14 cellular contexts compared by ENCODE assay signal in genomic region chr22:19869497-19870152, GRCh38. TPM values are rescaled to one million over a fixed set of nuclear protein-coding genes. Genes with fewer than 3 reads are reported as not detected.
A peak's percentile ranks its signal among the peaks of the same experiment; 100 is the strongest.
DNase-seq lines count a peak whose midpoint lies in the region; ATAC-seq and TF ChIP-seq lines count a peak whose summit lies in the region.
"Had no signal": no experiment of that assay in that cellular context is flagged by ENCODE, and none has a peak within 500 bp of the region (broad histone marks: within the 10 kb centered on the region; RNA-seq: fewer than 3 reads in every experiment).

No MANE protein-coding gene starts in this region.

- H3K27me3 Mint-ChIP-seq in activated T-cell treated with anti-CD3 and anti-CD28 coated beads, Interleukin-2, amount 50 U/mL, for 4 hours (ENCODE audit: low read depth): no peaks in the 10 kb centered on the region
- H3K27me3 Mint-ChIP-seq: IgD-negative memory B cell had no signal

- H3K36me3 ChIP-seq in WERI-Rb-1: no peaks in the 10 kb centered on the region; the same call in 1 of the 2 replicates
- H3K36me3 ChIP-seq in suprapubic skin: no peaks in the 10 kb centered on the region
- H3K36me3 ChIP-seq: upper lobe of left lung had no signal

- WGBS in suprapubic skin: 98% methylated on average over 7 of the region's 12 CpGs

- CTCF ChIA-PET in HEK293T (lab: Yijun Ruan, JAX): no interaction called here

- no peaks in the 10 kb centered on the region for H3K27me3 ChIP-seq in WERI-Rb-1 (ENCODE audit: insufficient read depth, low read depth, severe bottlenecking)
- H3K27me3 ChIP-seq in layer of hippocampus (ENCODE audit: control insufficient read depth, insufficient read depth, low read length): no peaks in the 10 kb centered on the region
- no peaks in the 10 kb centered on the region for H3K27me3 ChIP-seq in suprapubic skin
- H3K27me3 ChIP-seq: upper lobe of left lung had no signal

- H3K4me3 Mint-ChIP-seq in activated T-cell treated with anti-CD3 and anti-CD28 coated beads, Interleukin-2, amount 50 U/mL, for 4 hours: no peak overlapping the region
- H3K4me3 Mint-ChIP-seq: IgD-negative memory B cell had no signal

- peak overlapping the region; percentile 78 for H3K27ac ChIP-seq in WERI-Rb-1
- peak overlapping the region; percentile 54 for H3K27ac ChIP-seq in layer of hippocampus (ENCODE audit: low read depth, low read length)
- H3K27ac ChIP-seq in suprapubic skin: no peak overlapping the region
- H3K27ac ChIP-seq: upper lobe of left lung had no signal

- no peak overlapping the region for H3K4me3 ChIP-seq in WERI-Rb-1 (ENCODE audit: low read depth, low read length)
- H3K4me3 ChIP-seq in suprapubic skin: no peak overlapping the region
- H3K4me3 ChIP-seq: upper lobe of left lung had no signal

- TF ChIP-seq EP300 in suprapubic skin (IDR thresholded peaks at IDR 0.05): no peak

- H3K36me3 Mint-ChIP-seq in activated T-cell treated with anti-CD3 and anti-CD28 coated beads, Interleukin-2, amount 50 U/mL, for 4 hours (ENCODE audit: insufficient read depth): no peaks in the 10 kb centered on the region
- H3K36me3 Mint-ChIP-seq: IgD-negative memory B cell had no signal

- H3K4me1 ChIP-seq in suprapubic skin: peaks cover 39% of the 10 kb centered on the region

- no peak for TF ChIP-seq POLR2A in suprapubic skin (IDR thresholded peaks at IDR 0.05)

- TF ChIP-seq CTCF in WERI-Rb-1 (IDR thresholded peaks at IDR 0.05; ENCODE audit: low read depth, low read length): no peak
- TF ChIP-seq CTCF in suprapubic skin (IDR thresholded peaks at IDR 0.05): no peak

- H3K4me1 Mint-ChIP-seq in activated T-cell treated with anti-CD3 and anti-CD28 coated beads, Interleukin-2, amount 50 U/mL, for 4 hours (ENCODE audit: low read depth): peaks cover 6% of the 10 kb centered on the region
- H3K4me1 Mint-ChIP-seq: IgD-negative memory B cell had no signal

- no peaks in the 10 kb centered on the region for H3K9me3 Mint-ChIP-seq in activated T-cell treated with anti-CD3 and anti-CD28 coated beads, Interleukin-2, amount 50 U/mL, for 4 hours
- H3K9me3 Mint-ChIP-seq: IgD-negative memory B cell had no signal

- POLR2A ChIA-PET in HEK293T (lab: Yijun Ruan, JAX): interaction anchor here (1.0 kb wide), 1 partner anchor 22 kb away, joined by 3 read pairs; no protein-coding TSS in a partner anchor

- H3K9me3 ChIP-seq in WERI-Rb-1 (ENCODE audit: severe bottlenecking) (no peaks in the 10 kb centered on the region), suprapubic skin (no peaks in the 10 kb centered on the region)
- H3K9me3 ChIP-seq: upper lobe of left lung had no signal

- DNase-seq in activated T-cell treated with anti-CD3 and anti-CD28 coated beads, Interleukin-2, amount 50 U/mL, for 4 hours: peak; percentile 1
- no peak for DNase-seq in activated T-cell treated with anti-CD3 and anti-CD28 coated beads, Interleukin-2, amount 50 U/mL, for 48 hours
- peak; percentile 8 for DNase-seq in WERI-Rb-1
- DNase-seq in suprapubic skin (ENCODE audit: low spot score in 2 of 2): peak; percentile 43 to 65
- no peak for DNase-seq in amniotic stem cell (lab: John Stamatoyannopoulos, UW)
- no peak for DNase-seq in NCI-H1092 (lab: John Stamatoyannopoulos, UW)
- DNase-seq in HEK293T (ENCODE audit: extremely low spot score): no peak
- DNase-seq: NCI-H1092 treated with DMSO at 0.1 percent for 48 hours; NCI-H774; occipital lobe; stimulated activated CD4-positive, alpha-beta T cell treated with anti-CD3 and anti-CD28 coated beads, Interleukin-4, amount 100 ng/mL, for 24 hours had no signal

- no peak for ATAC-seq in activated T-cell treated with anti-CD3 and anti-CD28 coated beads, Interleukin-2, amount 50 U/mL, for 4 hours

TF ChIP-seq in HEK293T, 16 proteins besides CTCF, POLR2A, EP300 and RAD21:
- TF ChIP-seq ZNF384 (IDR thresholded peaks at IDR 0.05) (no peak), LEF1 (IDR thresholded peaks at IDR 0.05; ENCODE audit: borderline replicate concordance) (no peak), HDGF (IDR thresholded peaks at IDR 0.05; ENCODE audit: borderline replicate concordance) (no peak), SP1 (IDR thresholded peaks at IDR 0.05) (no peak), ARNT (IDR thresholded peaks at IDR 0.05) (no peak), ELF4 (IDR thresholded peaks at IDR 0.05) (no peak), FOXK2 (IDR thresholded peaks at IDR 0.05) (no peak), L3MBTL2 (conservative IDR thresholded peaks at IDR 0.05) (no peak), CTBP1 (IDR thresholded peaks at IDR 0.05; ENCODE audit: borderline replicate concordance) (no peak), PKNOX1 (IDR thresholded peaks at IDR 0.05) (no peak), FOXA1 (IDR thresholded peaks at IDR 0.05) (no peak), NFRKB (IDR thresholded peaks at IDR 0.05) (no peak), TARDBP (IDR thresholded peaks at IDR 0.05) (no peak), BHLHE40 (IDR thresholded peaks at IDR 0.05; ENCODE audit: borderline replicate concordance) (no peak), SUZ12 (IDR thresholded peaks at IDR 0.05) (no peak), FOXM1 (IDR thresholded peaks at IDR 0.05; ENCODE audit: borderline replicate concordance) (no peak)

RNA-seq across cellular contexts. Expression of gene GNB1L, which starts 15.0 kb away (rescaled TPM):
- 10 to 100 TPM; 25.9 to 26.3 (median 26.0) TPM for total RNA-seq in activated T-cell treated with anti-CD3 and anti-CD28 coated beads, Interleukin-2, amount 50 U/mL, for 4 hours
- 10 to 100 TPM in 3 of 4 donors, 1 to 10 TPM in 1; 6.3 to 14.6 (median 10.9) TPM for total RNA-seq in suprapubic skin

RNA-seq across cellular contexts. Expression of gene RTL10, which starts 15.0 kb away (rescaled TPM):
- total RNA-seq in activated T-cell treated with anti-CD3 and anti-CD28 coated beads, Interleukin-2, amount 50 U/mL, for 4 hours: 10 to 100 TPM; 13.7 to 19.5 (median 14.5) TPM
- total RNA-seq in suprapubic skin: 10 to 100 TPM; 21.8 to 46.2 (median 32.4) TPM

Comparison
In these comparisons a context has a peak if more than half of its experiments do, and no peak if none do; other contexts are left out.
1. DNase-seq: peak in activated T-cell treated with anti-CD3 and anti-CD28 coated beads, Interleukin-2, amount 50 U/mL, for 4 hours (single experiment), WERI-Rb-1 (single experiment) and suprapubic skin (2 of 2); none in activated T-cell treated with anti-CD3 and anti-CD28 coated beads, Interleukin-2, amount 50 U/mL, for 48 hours (0 of 2), amniotic stem cell (single experiment), NCI-H1092 (single experiment) and HEK293T (single experiment).